ENCODE assay signal across 8 cellular contexts in genomic region chr1:53220171-53220961, GRCh38. TPM values are rescaled to one million over a fixed set of nuclear protein-coding genes. Genes with fewer than 3 reads are reported as not detected.
DNase-seq lines count a peak whose midpoint lies in the region; ATAC-seq and TF ChIP-seq lines count a peak whose summit lies in the region.

TSS of gene CZIB (minus strand) at chr1:53220634. CDS start at chr1:53220575, 59 bp downstream.

- H3K4me1 ChIP-seq in Peyer's patch (peaks cover 3 to 9% (median 6%) of the 10 kb centered on the region in 4 donors), esophagus muscularis mucosa (peaks cover 15 to 28% (median 19%) of the 10 kb centered on the region in 4 donors)

- peak within 1 kb of the TSS; percentile 87 for H3K4me3 Mint-ChIP-seq in activated T-cell treated with anti-CD3 and anti-CD28 coated beads, Interleukin-2, amount 50 U/mL, for 72 hours

- WGBS in esophagus muscularis mucosa = 0% methylated on average over 29 of the region's 61 CpGs

- H3K9me3 ChIP-seq in Peyer's patch (no peaks in the 10 kb centered on the region), esophagus muscularis mucosa (no peaks in the 10 kb centered on the region)

- no peaks in the 10 kb centered on the region for H3K9me3 Mint-ChIP-seq in activated T-cell treated with anti-CD3 and anti-CD28 coated beads, Interleukin-2, amount 50 U/mL, for 72 hours

- H3K27ac ChIP-seq in Peyer's patch (peak within 1 kb of the TSS; percentile 94 to 97 (median 97)), esophagus muscularis mucosa (replicated peaks in 1 of 4) (peak within 1 kb of the TSS; percentile 93 to 98 (median 98))

- TF ChIP-seq EP300 in esophagus muscularis mucosa (IDR thresholded peaks at IDR 0.05) = no peak

- TF ChIP-seq POLR2A in Peyer's patch (IDR thresholded peaks at IDR 0.05) (peak; percentile 91 to 92), esophagus muscularis mucosa (IDR thresholded peaks at IDR 0.05; ENCODE audit: low read depth) (peak; percentile 91)

- no peak for TF ChIP-seq CTCF in Peyer's patch (IDR thresholded peaks at IDR 0.05)
- no peak for TF ChIP-seq CTCF in esophagus muscularis mucosa (IDR thresholded peaks at IDR 0.05)

- intact Hi-C loops in esophagus muscularis mucosa (cut with DNase I) = no loop called here

- H3K27me3 Mint-ChIP-seq in activated T-cell treated with anti-CD3 and anti-CD28 coated beads, Interleukin-2, amount 50 U/mL, for 72 hours (ENCODE audit: low read depth) = no peaks in the 10 kb centered on the region

- H3K4me1 Mint-ChIP-seq in activated T-cell treated with anti-CD3 and anti-CD28 coated beads, Interleukin-2, amount 50 U/mL, for 72 hours (ENCODE audit: low read depth) = peaks cover 37% of the 10 kb centered on the region

- H3K27me3 ChIP-seq in Peyer's patch (no peaks in the 10 kb centered on the region), esophagus muscularis mucosa (no peaks in the 10 kb centered on the region)

- peak; percentile 92 for ATAC-seq in GM21723 (IDR thresholded peaks at IDR 0.05; ENCODE audit: unreplicated experiment)
- peak; percentile 93 to 94 for ATAC-seq in activated T-cell treated with anti-CD3 and anti-CD28 coated beads, Interleukin-2, amount 50 U/mL, for 72 hours (replicated peaks in 1 of 2)

- H3K4me3 ChIP-seq in Peyer's patch = peak within 1 kb of the TSS; percentile 78 to 86 (median 82)
- peak within 1 kb of the TSS; percentile 71 to 98 (median 84) for H3K4me3 ChIP-seq in esophagus muscularis mucosa

- H3K36me3 ChIP-seq in Peyer's patch (peaks cover 0 to 5% (median 0%) of the 10 kb centered on the region in 3 donors), esophagus muscularis mucosa (peaks cover 3 to 35% (median 30%) of the 10 kb centered on the region in 4 donors)

- H3K36me3 Mint-ChIP-seq in activated T-cell treated with anti-CD3 and anti-CD28 coated beads, Interleukin-2, amount 50 U/mL, for 72 hours (ENCODE audit: insufficient read depth in 2 of 2) = peaks cover 0 to 1% of the 10 kb centered on the region in 2 donors

- DNase-seq in DMS53 (lab: John Stamatoyannopoulos, UW) (peak; percentile 99), KG1 (lab: John Stamatoyannopoulos, UW) (peak; percentile 89), Peyer's patch (peak; percentile 97 to 98 (median 98)), esophagus muscularis mucosa (ENCODE audit: extremely low spot score) (peak; percentile 96), myocyte (ENCODE audit: low read depth) (peak; percentile 93)
- DNase-seq in activated T-cell treated with anti-CD3 and anti-CD28 coated beads, Interleukin-2, amount 50 U/mL, for 72 hours = peak; percentile 96 to 98
- peak; percentile 88 to 97 for DNase-seq in stimulated activated CD8-positive, alpha-beta memory T cell treated with anti-CD3 and anti-CD28 coated beads, Interleukin-7, amount 100 ng/mL, for 48 hours (ENCODE audit: extremely low read depth in 1 of 2, low read depth in 1 of 2)

- peak within 1 kb of the TSS; percentile 94 for H3K27ac Mint-ChIP-seq in activated T-cell treated with anti-CD3 and anti-CD28 coated beads, Interleukin-2, amount 50 U/mL, for 72 hours

RNA-seq across cellular contexts. Expression of gene CZIB, which starts in this region (rescaled TPM):
- total RNA-seq in Peyer's patch (10 to 100 TPM; 12.1 to 45.3 (median 25.3) TPM), esophagus muscularis mucosa (10 to 100 TPM; 56.5 to 72.5 (median 69.5) TPM), myocyte (54.2 and 56.9 TPM in 2 replicates)
- total RNA-seq in activated T-cell treated with anti-CD3 and anti-CD28 coated beads, Interleukin-2, amount 50 U/mL, for 72 hours = 10 to 100 TPM; 43.1 to 43.4 TPM
- 59.7 TPM for polyA plus RNA-seq in myocyte (2012)

Comparison
In these comparisons a context has a peak if more than half of its experiments do, and no peak if none do; other contexts are left out.
1. Peak in every context shown above with its lines: DNase-seq, ATAC-seq, H3K4me3 ChIP-seq and H3K27ac ChIP-seq.